ENCODE assay signal across 31 cellular contexts in the genomic region with DNA sequence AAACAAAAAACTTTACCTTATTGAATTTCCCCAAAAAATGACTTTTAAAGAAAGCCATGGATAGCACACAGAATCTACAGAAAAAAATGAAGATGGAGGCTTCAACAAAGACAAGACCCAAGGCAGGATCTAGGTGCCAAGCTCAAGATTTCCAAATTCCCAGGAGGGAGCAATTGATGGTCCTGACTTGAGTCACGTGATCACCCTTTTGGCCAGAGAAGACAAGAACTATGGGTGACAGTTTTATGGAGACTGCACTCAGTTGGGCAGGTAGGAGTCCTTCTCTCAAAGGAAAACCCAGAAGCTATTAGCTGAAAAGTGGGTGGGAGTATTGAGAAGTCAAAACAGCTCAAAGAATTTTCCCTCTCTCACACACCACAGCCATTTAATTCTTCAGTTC.
"Had no signal": no experiment of that assay in that cellular context is flagged by ENCODE, and none has a peak within 500 bp of the region (broad histone marks: within the 10 kb centered on the region; RNA-seq: fewer than 3 reads in every experiment).

No MANE protein-coding gene starts in this region.

- H3K27ac Mint-ChIP-seq: natural killer cell; nephron; neural progenitor cell; progenitor cell of endocrine pancreas; stimulated activated memory B cell treated with anti-CD40 and anti-IgM and Interleukin-4, amounts not matched to agents 10 μg/mL and 1 μg/mL and 100 μg/mL, for 72 hours had no signal

- H3K36me3 Mint-ChIP-seq: natural killer cell; neural progenitor cell; stimulated activated memory B cell treated with anti-CD40 and anti-IgM and Interleukin-4, amounts not matched to agents 10 μg/mL and 1 μg/mL and 100 μg/mL, for 72 hours had no signal

- DNase-seq: natural killer cell; occipital lobe; ovary; posterior cingulate gyrus; psoas muscle; right cardiac atrium; spleen; stimulated activated CD4-positive, alpha-beta T cell treated with anti-CD3 and anti-CD28 coated beads, Interleukin-12 subunit alpha, Interleukin-12 subunit beta, amount 100 ng/mL, for 4 hours; stimulated activated CD4-positive, alpha-beta T cell treated with anti-CD3 and anti-CD28 coated beads, Interleukin-1b, Interleukin-23, amount 100 ng/mL, for 48 hours; stimulated activated CD4-positive, alpha-beta T cell treated with anti-CD3 and anti-CD28 coated beads, Interleukin-4, amount 100 ng/mL, for 1 hour; stimulated activated CD4-positive, alpha-beta T cell treated with anti-CD3 and anti-CD28 coated beads, Interleukin-4, amount 100 ng/mL, for 4 hours; stimulated activated CD8-positive, alpha-beta memory T cell treated with anti-CD3 and anti-CD28 coated beads, Interleukin-4, amount 100 ng/mL, for 48 hours; stimulated activated naive CD4-positive, alpha-beta T cell; stimulated activated naive CD8-positive, alpha-beta T cell treated with anti-CD3 and anti-CD28 coated beads, Interleukin-15, amount 100 ng/mL, for 72 hours; stimulated activated naive CD8-positive, alpha-beta T cell treated with anti-CD3 and anti-CD28 coated beads, Interleukin-15, Interleukin-2, amounts not matched to agents 100 U/mL and 50 U/mL, for 24 hours; substantia nigra; testis; tibial artery; transverse colon; upper lobe of left lung had no signal

- H2AFZ ChIP-seq: neural progenitor cell, parathyroid adenoma had no signal

- H3K4me3 Mint-ChIP-seq: natural killer cell; neural progenitor cell; stimulated activated memory B cell treated with anti-CD40 and anti-IgM and Interleukin-4, amounts not matched to agents 10 μg/mL and 1 μg/mL and 100 μg/mL, for 72 hours; stimulated activated naive CD8-positive, alpha-beta T cell treated with anti-CD3 and anti-CD28 coated beads, Interleukin-15, amount 100 ng/mL, for 72 hours had no signal

- H3K36me3 ChIP-seq: neural progenitor cell, ovary, spleen, suprapubic skin, tibial artery, transverse colon, upper lobe of left lung, vagina had no signal

- H3K4me2 ChIP-seq: neural progenitor cell, smooth muscle cell had no signal

- H3K27me3 ChIP-seq: ovary, testis, tibial artery, vagina had no signal

- ATAC-seq: natural killer cell; psoas muscle; right cardiac atrium; sciatic nerve; stimulated activated memory B cell treated with anti-CD40 and anti-IgM and Interleukin-4, amounts not matched to agents 10 μg/mL and 1 μg/mL and 100 μg/mL, for 72 hours; stimulated activated naive CD8-positive, alpha-beta T cell treated with anti-CD3 and anti-CD28 coated beads, Interleukin-15, amount 100 ng/mL, for 72 hours; stimulated activated naive CD8-positive, alpha-beta T cell treated with anti-CD3 and anti-CD28 coated beads, Interleukin-15, Interleukin-2, amounts not matched to agents 100 U/mL and 50 U/mL, for 24 hours had no signal

- H3K27ac ChIP-seq: neural progenitor cell, ovary, parathyroid adenoma, psoas muscle, skin epidermis, spleen, suprapubic skin, testis, tibial artery, transverse colon, upper lobe of left lung, vagina had no signal

- H3K4me1 ChIP-seq: psoas muscle, testis had no signal

- H3K4me3 ChIP-seq: neural progenitor cell, ovary, psoas muscle, skin epidermis, smooth muscle cell, spleen, suprapubic skin, testis, tibial artery, transverse colon, upper lobe of left lung, vagina had no signal

- H3K9ac ChIP-seq: neural progenitor cell, parathyroid adenoma had no signal

- H3K9me3 ChIP-seq: ovary, psoas muscle, spleen, suprapubic skin, testis, tibial artery, transverse colon, upper lobe of left lung, vagina had no signal

- H3K9me3 Mint-ChIP-seq: natural killer cell; nephron; stimulated activated naive CD8-positive, alpha-beta T cell treated with anti-CD3 and anti-CD28 coated beads, Interleukin-15, amount 100 ng/mL, for 72 hours had no signal

- FAIRE-seq: urothelium cell line had no signal
